ENCODE assay signal across 24 cellular contexts in genomic region chr4:52943644-52944043, GRCh38.
"Had no signal": no experiment of that assay in that cellular context is flagged by ENCODE, and none has a peak within 500 bp of the region (broad histone marks: within the 10 kb centered on the region; RNA-seq: fewer than 3 reads in every experiment).

No MANE protein-coding gene starts in this region.

- H3K9me3 Mint-ChIP-seq: naive B cell; nephron progenitor cell; stimulated activated effector memory CD8-positive, alpha-beta T cell treated with anti-CD3 and anti-CD28 coated beads, Interleukin-12 subunit alpha, Interleukin-12 subunit beta, amount 100 ng/mL, for 72 hours had no signal

- H3K9me3 ChIP-seq: esophagus muscularis mucosa, gastroesophageal sphincter, heart left ventricle, left lung, lower lobe of right lung, ovary, stomach, thyroid gland had no signal

- H3K4me1 ChIP-seq: esophagus muscularis mucosa, foreskin keratinocyte, gastroesophageal sphincter, left lung, lower lobe of right lung, stomach, thyroid gland had no signal

- H3K4me3 ChIP-seq: coronary artery, esophagus muscularis mucosa, gastroesophageal sphincter, heart left ventricle, hepatocyte, left lung, lower lobe of right lung, ovary, stomach, thyroid gland had no signal

- H3K4me1 Mint-ChIP-seq: naive B cell; stimulated activated effector memory CD8-positive, alpha-beta T cell treated with anti-CD3 and anti-CD28 coated beads, Interleukin-12 subunit alpha, Interleukin-12 subunit beta, amount 100 ng/mL, for 72 hours had no signal

- H3K36me3 Mint-ChIP-seq: naive B cell; stimulated activated effector memory CD8-positive, alpha-beta T cell treated with anti-CD3 and anti-CD28 coated beads, Interleukin-12 subunit alpha, Interleukin-12 subunit beta, amount 100 ng/mL, for 72 hours had no signal

- H3K27me3 ChIP-seq: esophagus muscularis mucosa, foreskin keratinocyte, gastroesophageal sphincter, heart left ventricle, hepatocyte, left lung, ovary, stomach, thyroid gland had no signal

- FAIRE-seq: endothelial cell of umbilical vein, kidney had no signal

- H3K36me3 ChIP-seq: esophagus muscularis mucosa, gastroesophageal sphincter, heart left ventricle, left lung, lower lobe of right lung, ovary, stomach, thyroid gland had no signal

- H3K27ac Mint-ChIP-seq: naive B cell; nephron progenitor cell; stimulated activated effector memory CD8-positive, alpha-beta T cell treated with anti-CD3 and anti-CD28 coated beads, Interleukin-12 subunit alpha, Interleukin-12 subunit beta, amount 100 ng/mL, for 72 hours had no signal

- H3K4me3 Mint-ChIP-seq: naive B cell; nephron progenitor cell; stimulated activated effector memory CD8-positive, alpha-beta T cell treated with anti-CD3 and anti-CD28 coated beads, Interleukin-12 subunit alpha, Interleukin-12 subunit beta, amount 100 ng/mL, for 72 hours had no signal

- H3K79me2 ChIP-seq: hepatocyte had no signal

- H3K27ac ChIP-seq: coronary artery, esophagus muscularis mucosa, foreskin keratinocyte, gastroesophageal sphincter, hepatocyte, left lung, lower lobe of right lung, ovary, stomach, thyroid gland had no signal

- H3K27me3 Mint-ChIP-seq: naive B cell had no signal

- ATAC-seq: foreskin keratinocyte; gastroesophageal sphincter; left lung; lower lobe of right lung; sciatic nerve; stimulated activated effector memory CD8-positive, alpha-beta T cell treated with anti-CD3 and anti-CD28 coated beads, Interleukin-12 subunit alpha, Interleukin-12 subunit beta, amount 100 ng/mL, for 72 hours had no signal

- H3K4me2 ChIP-seq: hepatocyte had no signal

- H2AFZ ChIP-seq: hepatocyte had no signal

- DNase-seq: dermis blood vessel endothelial cell; effector memory CD4-positive, alpha-beta T cell; foreskin keratinocyte; kidney; left lung; lower lobe of right lung; naive B cell; nephron progenitor cell; occipital lobe; ovary; retina; stimulated activated CD4-positive, alpha-beta T cell treated with anti-CD3 and anti-CD28 coated beads, Interleukin-2, amount 100 ng/mL, for 24 hours; stimulated activated CD4-positive, alpha-beta T cell treated with anti-CD3 and anti-CD28 coated beads, Interleukin-4, amount 100 ng/mL, for 24 hours; stimulated activated naive CD4-positive, alpha-beta T cell treated with Interleukin-2 at 50 U/mL for 16 hours; stomach; thyroid gland had no signal
